ENCODE assay signal across 26 cellular contexts in genomic region chr15:29226431-29227216, GRCh38. TPM values are rescaled to one million over a fixed set of nuclear protein-coding genes. Genes with fewer than 3 reads are reported as not detected.
DNase-seq lines count a peak whose midpoint lies in the region; FAIRE-seq and TF ChIP-seq lines count a peak whose summit lies in the region.
"Had no signal": no experiment of that assay in that cellular context is flagged by ENCODE, and none has a peak within 500 bp of the region (broad histone marks: within the 10 kb centered on the region; RNA-seq: fewer than 3 reads in every experiment).

No MANE protein-coding gene starts in this region.

- H3K4me1 Mint-ChIP-seq in astrocyte (ENCODE audit: low read depth, unreplicated experiment) (peaks cover 8% of the 10 kb centered on the region), neural progenitor cell (peaks cover 27% of the 10 kb centered on the region)
- H3K4me1 Mint-ChIP-seq: activated naive CD8-positive, alpha-beta T cell treated with anti-CD3 and anti-CD28 coated beads for 36 hours; IgD-negative memory B cell; naive thymus-derived CD8-positive, alpha-beta T cell had no signal

- H3K4me2 ChIP-seq in astrocyte (ENCODE audit: low read length) (peak overlapping the region; percentile 33), neural progenitor cell (no peak overlapping the region)

- H3K36me3 Mint-ChIP-seq in astrocyte (ENCODE audit: low read depth, unreplicated experiment) (no peaks in the 10 kb centered on the region), neural progenitor cell (peaks cover 1% of the 10 kb centered on the region)
- H3K36me3 Mint-ChIP-seq: activated CD4-positive, alpha-beta memory T cell treated with anti-CD3 and anti-CD28 coated beads for 36 hours; activated naive CD8-positive, alpha-beta T cell treated with anti-CD3 and anti-CD28 coated beads for 36 hours; IgD-negative memory B cell; naive thymus-derived CD8-positive, alpha-beta T cell had no signal

- peaks cover 7% of the 10 kb centered on the region for H3K27me3 Mint-ChIP-seq in astrocyte (ENCODE audit: low read depth, unreplicated experiment)
- peaks cover 2% of the 10 kb centered on the region for H3K27me3 Mint-ChIP-seq in neural progenitor cell (ENCODE audit: insufficient read depth, low read depth)

- H2AFZ ChIP-seq in astrocyte (ENCODE audit: low read depth, low read length) (no peak overlapping the region), neural progenitor cell (replicated peaks) (peak overlapping the region; percentile 45)

- no peaks in the 10 kb centered on the region for H3F3A ChIP-seq in neural progenitor cell (ENCODE audit: low read depth)

- no peaks in the 10 kb centered on the region for H4K20me1 ChIP-seq in astrocyte (ENCODE audit: insufficient read depth, low read length)
- no peaks in the 10 kb centered on the region for H4K20me1 ChIP-seq in neural progenitor cell (ENCODE audit: low read depth)

- H3K9ac ChIP-seq in astrocyte (ENCODE audit: low read length): no peak overlapping the region
- H3K9ac ChIP-seq in neural progenitor cell: no peak overlapping the region

- intact Hi-C loops in head of caudate nucleus (cut with DNase I): no loop called here

- FAIRE-seq in astrocyte (lab: Jason Lieb, UNC): no peak

- H3K4me1 ChIP-seq in astrocyte (ENCODE audit: insufficient read depth, low read length) (no peaks in the 10 kb centered on the region), neural progenitor cell (peaks cover 12% of the 10 kb centered on the region)
- H3K4me1 ChIP-seq: heart left ventricle, testis had no signal

- no peak overlapping the region for H3K27ac ChIP-seq in astrocyte (ENCODE audit: low read depth, low read length)
- H3K27ac ChIP-seq in neural progenitor cell: no peak overlapping the region
- H3K27ac ChIP-seq: dorsolateral prefrontal cortex, heart left ventricle, testis had no signal

- H3K36me3 ChIP-seq in astrocyte (ENCODE audit: insufficient read depth, low read length): no peaks in the 10 kb centered on the region
- H3K36me3 ChIP-seq in neural progenitor cell: no peaks in the 10 kb centered on the region
- H3K36me3 ChIP-seq: heart left ventricle had no signal

- H3K27ac Mint-ChIP-seq in astrocyte (ENCODE audit: unreplicated experiment) (no peak overlapping the region), neural progenitor cell (peak overlapping the region; percentile 88)
- H3K27ac Mint-ChIP-seq: activated CD4-positive, alpha-beta memory T cell treated with anti-CD3 and anti-CD28 coated beads for 36 hours; activated naive CD8-positive, alpha-beta T cell treated with anti-CD3 and anti-CD28 coated beads for 36 hours; HFFc6; IgD-negative memory B cell had no signal

- DNase-seq in Daoy (ENCODE audit: low read depth) (peak; percentile 15), NCI-H1417 (lab: John Stamatoyannopoulos, UW) (peak in 2 of 3 experiments; percentile 91 to 98), astrocyte (ENCODE audit: low read depth) (no peak), neural progenitor cell (ENCODE audit: low spot score) (no peak), head of caudate nucleus (no peak), GM19238 (ENCODE audit: insufficient read length, low spot score) (no peak), SK-N-DZ (ENCODE audit: low spot score) (no peak)
- DNase-seq in stimulated activated CD4-positive, alpha-beta T cell treated with anti-CD3 and anti-CD28 coated beads, Interleukin-15, amount 100 ng/mL, for 24 hours: no peak
- DNase-seq: ACHN; activated CD4-positive, alpha-beta memory T cell treated with anti-CD3 and anti-CD28 coated beads for 36 hours; activated CD8-positive, alpha-beta memory T cell treated with anti-CD3 and anti-CD28 coated beads, Interleukin-2, amount 50 U/mL, for 48 hours; activated naive CD8-positive, alpha-beta T cell treated with anti-CD3 and anti-CD28 coated beads for 36 hours; C1 segment of cervical spinal cord; Calu3; heart left ventricle; HFFc6; left cardiac atrium; mesendoderm; naive thymus-derived CD8-positive, alpha-beta T cell; NCI-H187; posterior cingulate gyrus; SHP77; stimulated activated naive CD4-positive, alpha-beta T cell treated with Interleukin-2 at 50 U/mL for 16 hours had no signal

- H3K4me3 ChIP-seq in astrocyte (ENCODE audit: insufficient read depth, low read depth, low read length) (no peak overlapping the region), neural progenitor cell (no peak overlapping the region)
- H3K4me3 ChIP-seq: heart left ventricle, testis had no signal

- H3K79me2 ChIP-seq in astrocyte (ENCODE audit: insufficient read depth, low read length) (no peaks in the 10 kb centered on the region), neural progenitor cell (ENCODE audit: low read depth) (no peaks in the 10 kb centered on the region)

- H3K27me3 ChIP-seq in astrocyte (ENCODE audit: insufficient read depth, low read length) (no peaks in the 10 kb centered on the region), neural progenitor cell (no peaks in the 10 kb centered on the region)
- H3K27me3 ChIP-seq: testis had no signal

- no peaks in the 10 kb centered on the region for H3K9me3 ChIP-seq in astrocyte (ENCODE audit: insufficient read depth, low read depth, low read length)
- H3K9me3 ChIP-seq in neural progenitor cell (ENCODE audit: low read depth): no peaks in the 10 kb centered on the region
- H3K9me3 ChIP-seq: heart left ventricle, testis had no signal

- TF ChIP-seq CTCF in astrocyte (IDR thresholded peaks at IDR 0.05; ENCODE audit: insufficient read depth, low read depth, low read length) (no peak), neural progenitor cell (IDR thresholded peaks at IDR 0.05) (no peak)

- H3K4me3 Mint-ChIP-seq in astrocyte (ENCODE audit: unreplicated experiment): no peak overlapping the region
- H3K4me3 Mint-ChIP-seq in neural progenitor cell: peak overlapping the region; percentile 20
- H3K4me3 Mint-ChIP-seq: activated CD4-positive, alpha-beta memory T cell treated with anti-CD3 and anti-CD28 coated beads for 36 hours; activated naive CD8-positive, alpha-beta T cell treated with anti-CD3 and anti-CD28 coated beads for 36 hours; HFFc6; IgD-negative memory B cell had no signal

- H3K9me3 Mint-ChIP-seq in astrocyte (ENCODE audit: unreplicated experiment) (peaks cover 4% of the 10 kb centered on the region), neural progenitor cell (no peaks in the 10 kb centered on the region)
- H3K9me3 Mint-ChIP-seq: activated CD4-positive, alpha-beta memory T cell treated with anti-CD3 and anti-CD28 coated beads for 36 hours; activated naive CD8-positive, alpha-beta T cell treated with anti-CD3 and anti-CD28 coated beads for 36 hours; naive thymus-derived CD8-positive, alpha-beta T cell had no signal

RNA-seq across cellular contexts. Expression of gene NSMCE3, which starts 43.0 kb away (rescaled TPM):
- total RNA-seq in Daoy (2014; rRNA removed; shearing (Covaris generic)): 10.9 and 13.8 TPM in 2 replicates
- total RNA-seq in astrocyte (8.2 and 8.3 TPM in 2 replicates), neural progenitor cell (ENCODE audit: low replicate concordance) (15.6 and 16.1 TPM in 2 replicates)
- polyA plus RNA-seq in SK-N-DZ (2014; cell fraction: cytosol; rRNA removed): 9.6 and 9.7 TPM in 2 replicates
- 4.1 and 4.8 TPM in 2 replicates for polyA plus RNA-seq in SK-N-DZ (2014; cell fraction: nucleus; rRNA removed)

Comparison
In these comparisons a context has a peak if more than half of its experiments do, and no peak if none do; other contexts are left out.
1. DNase-seq: peak in Daoy (single experiment) and NCI-H1417 (2 of 3); none in astrocyte (single experiment), neural progenitor cell (single experiment), stimulated activated CD4-positive, alpha-beta T cell treated with anti-CD3 and anti-CD28 coated beads, Interleukin-15, amount 100 ng/mL, for 24 hours (single experiment), head of caudate nucleus (0 of 42), GM19238 (single experiment) and SK-N-DZ (single experiment).